In the genomic region with DNA sequence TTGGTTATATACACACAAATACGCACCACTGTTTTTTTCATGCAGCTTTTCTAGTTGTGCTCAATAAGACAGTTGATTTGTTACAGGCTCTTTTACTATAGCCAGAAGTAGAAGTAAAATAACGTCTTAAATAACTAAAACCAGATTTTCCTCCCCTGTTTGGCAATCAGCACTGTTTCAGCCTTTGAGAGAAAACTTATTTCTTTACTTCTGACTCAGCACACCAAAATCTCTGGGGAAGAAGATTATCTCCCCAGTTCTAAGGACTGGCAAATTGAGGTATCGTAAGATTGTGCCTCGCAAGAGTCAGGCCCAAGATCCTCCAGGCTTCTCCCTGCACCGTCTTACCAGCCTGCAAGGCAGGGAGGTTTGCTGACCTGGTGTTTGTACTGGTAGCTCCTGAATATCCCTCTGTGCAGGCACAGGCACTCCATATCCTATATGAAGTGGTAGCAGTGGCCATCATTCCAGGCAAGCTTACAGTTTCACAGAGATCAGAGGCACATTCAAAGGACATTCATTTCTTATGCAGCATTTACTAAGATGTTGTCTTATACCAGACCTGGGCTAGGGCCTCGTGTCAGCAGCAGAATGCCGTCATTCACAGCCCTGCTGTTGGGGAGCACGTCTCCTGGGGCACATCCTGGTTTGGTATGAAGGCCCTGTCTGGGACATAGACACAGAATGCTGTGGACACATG, we compare ENCODE assay signal across 20 cellular contexts.
DNase-seq lines count a peak whose midpoint lies in the region; ATAC-seq, FAIRE-seq and TF ChIP-seq lines count a peak whose summit lies in the region.
"Had no signal": no experiment of that assay in that cellular context is flagged by ENCODE, and none has a peak within 500 bp of the region (broad histone marks: within the 10 kb centered on the region; RNA-seq: fewer than 3 reads in every experiment).

No MANE protein-coding gene starts in this region.

- peak; percentile 53 for FAIRE-seq in endometrium (lab: Jason Lieb, UNC)
- FAIRE-seq: GM12891, GM19239, H54, HepG2 had no signal

- H3K4me3 ChIP-seq in AG10803 (ENCODE audit: low read length), result no peak overlapping the region
- H3K4me3 ChIP-seq in vagina, result no peak overlapping the region
- H3K4me3 ChIP-seq: BLaER1 treated with 17β-estradiol and CSF1 and Interleukin-3, amounts not matched to agents 10 nM and 100 nM; GM23338 had no signal

- TF ChIP-seq CTCF in AG10803 (conservative IDR thresholded peaks at IDR 0.05; ENCODE audit: low read length) (no peak), vagina (IDR thresholded peaks at IDR 0.05) (no peak)

- peak; percentile 77 for DNase-seq in AG10803 (ENCODE audit: low read depth)
- peak; percentile 33 for DNase-seq in mesenteric fat pad (ENCODE audit: low spot score)
- DNase-seq in vagina (ENCODE audit: extremely low spot score in 2 of 2), result peak; percentile 31 to 72
- no peak for DNase-seq in DMS79 treated with DMSO at 0.1 percent for 48 hours (lab: John Stamatoyannopoulos, UW)
- DNase-seq in NCI-H748 treated with DMSO at 0.1 percent for 48 hours (lab: John Stamatoyannopoulos, UW), result no peak
- DNase-seq: ACHN, Calu3, DND-41, EL, HCEC 1CT, KBM-7 had no signal

- ATAC-seq in GM21786 (IDR thresholded peaks at IDR 0.05; ENCODE audit: unreplicated experiment), result no peak
- ATAC-seq: CD8-positive, alpha-beta T cell; GM23338; HepG2 had no signal

- H3K4me1 ChIP-seq in vagina, result no peaks in the 10 kb centered on the region
- H3K4me1 ChIP-seq: BLaER1 treated with 17β-estradiol and CSF1 and Interleukin-3, amounts not matched to agents 10 nM and 100 nM had no signal

- TF ChIP-seq POLR2A in vagina (IDR thresholded peaks at IDR 0.05), result no peak

- no peaks in the 10 kb centered on the region for H3K36me3 ChIP-seq in vagina
- H3K36me3 ChIP-seq: BLaER1 treated with 17β-estradiol and CSF1 and Interleukin-3, amounts not matched to agents 10 nM and 100 nM had no signal

- no peak overlapping the region for H3K27ac ChIP-seq in vagina
- H3K27ac ChIP-seq: BLaER1 treated with 17β-estradiol and CSF1 and Interleukin-3, amounts not matched to agents 10 nM and 100 nM had no signal

- H3K9me3 ChIP-seq in vagina, result no peaks in the 10 kb centered on the region

- no peaks in the 10 kb centered on the region for H3K27me3 ChIP-seq in vagina
- H3K27me3 ChIP-seq: BLaER1 treated with 17β-estradiol and CSF1 and Interleukin-3, amounts not matched to agents 10 nM and 100 nM had no signal

- intact Hi-C loops in vagina (cut with DNase I), result no loop called here

Comparison
In these comparisons a context has a peak if more than half of its experiments do, and no peak if none do; other contexts are left out.
1. DNase-seq: peak in AG10803 (single experiment), mesenteric fat pad (single experiment) and vagina (2 of 2); none in DMS79 treated with DMSO at 0.1 percent for 48 hours (single experiment) and NCI-H748 treated with DMSO at 0.1 percent for 48 hours (single experiment).